1 cellular context compared by ENCODE assay signal in genomic region chr10:47299989-47300931, GRCh38.
TF ChIP-seq lines count a peak whose summit lies in the region.

A gene with protein sequence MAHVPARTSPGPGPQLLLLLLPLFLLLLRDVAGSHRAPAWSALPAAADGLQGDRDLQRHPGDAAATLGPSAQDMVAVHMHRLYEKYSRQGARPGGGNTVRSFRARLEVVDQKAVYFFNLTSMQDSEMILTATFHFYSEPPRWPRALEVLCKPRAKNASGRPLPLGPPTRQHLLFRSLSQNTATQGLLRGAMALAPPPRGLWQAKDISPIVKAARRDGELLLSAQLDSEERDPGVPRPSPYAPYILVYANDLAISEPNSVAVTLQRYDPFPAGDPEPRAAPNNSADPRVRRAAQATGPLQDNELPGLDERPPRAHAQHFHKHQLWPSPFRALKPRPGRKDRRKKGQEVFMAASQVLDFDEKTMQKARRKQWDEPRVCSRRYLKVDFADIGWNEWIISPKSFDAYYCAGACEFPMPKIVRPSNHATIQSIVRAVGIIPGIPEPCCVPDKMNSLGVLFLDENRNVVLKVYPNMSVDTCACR (plus strand): TSS chr10:47300197. CDS start chr10:47300652, 455 bp downstream.

TF ChIP-seq in SK-N-SH, 30 proteins besides CTCF, POLR2A, EP300 and RAD21 (continued from another document):
- TF ChIP-seq USF1 (IDR thresholded peaks at IDR 0.05; ENCODE audit: borderline replicate concordance, low read depth) (no peak), PBX3 (IDR thresholded peaks at IDR 0.05) (no peak), GATA2 (CRISPR knock-in tag; IDR thresholded peaks at IDR 0.05) (no peak), SMC3 (IDR thresholded peaks at IDR 0.05; ENCODE audit: low read depth, low read length) (no peak), EZH2phosphoT487 (IDR thresholded peaks at IDR 0.05; ENCODE audit: borderline replicate concordance, low read depth) (no peak)
- TF ChIP-seq, protein P1, sequence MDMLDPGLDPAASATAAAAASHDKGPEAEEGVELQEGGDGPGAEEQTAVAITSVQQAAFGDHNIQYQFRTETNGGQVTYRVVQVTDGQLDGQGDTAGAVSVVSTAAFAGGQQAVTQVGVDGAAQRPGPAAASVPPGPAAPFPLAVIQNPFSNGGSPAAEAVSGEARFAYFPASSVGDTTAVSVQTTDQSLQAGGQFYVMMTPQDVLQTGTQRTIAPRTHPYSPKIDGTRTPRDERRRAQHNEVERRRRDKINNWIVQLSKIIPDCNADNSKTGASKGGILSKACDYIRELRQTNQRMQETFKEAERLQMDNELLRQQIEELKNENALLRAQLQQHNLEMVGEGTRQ (IDR thresholded peaks at IDR 0.05; ENCODE audit: borderline replicate concordance, low read depth, low read length): no peak
